23 cellular contexts compared by ENCODE assay signal in the genomic region with DNA sequence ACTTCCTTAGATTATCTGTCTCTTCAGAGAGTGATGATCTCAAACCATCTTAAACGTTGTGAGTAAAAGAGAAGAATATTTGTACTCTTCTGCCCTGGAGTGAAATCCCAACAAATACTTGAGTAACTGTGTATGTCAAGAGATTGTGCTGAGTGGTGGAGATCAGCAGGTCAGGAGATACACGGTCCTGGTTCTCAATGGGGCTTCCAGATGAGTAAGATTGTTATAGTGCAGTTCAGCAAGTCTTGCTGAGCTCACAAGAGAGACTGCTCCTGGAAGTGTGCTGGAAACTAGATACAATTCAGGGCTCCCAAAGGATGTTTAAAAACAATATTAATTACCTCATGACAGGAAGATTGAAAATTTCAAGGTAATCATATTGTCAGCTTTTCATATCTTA.
DNase-seq lines count a peak whose midpoint lies in the region; ATAC-seq and TF ChIP-seq lines count a peak whose summit lies in the region.
"Had no signal": no experiment of that assay in that cellular context is flagged by ENCODE, and none has a peak within 500 bp of the region (broad histone marks: within the 10 kb centered on the region; RNA-seq: fewer than 3 reads in every experiment).

No MANE protein-coding gene starts in this region.

- WGBS in transverse colon (ENCODE audit: low coverage in 1 of 2), 2 donors: 30 to 43% methylated on average over 2 of the region's 2 CpGs

- TF ChIP-seq CTCF in choroid plexus epithelial cell (conservative IDR thresholded peaks at IDR 0.05; ENCODE audit: low read depth, low read length): no peak
- TF ChIP-seq CTCF in left lung (IDR thresholded peaks at IDR 0.05): no peak
- no peak for TF ChIP-seq CTCF in transverse colon (IDR thresholded peaks at IDR 0.05)

- peak; percentile 43 for ATAC-seq in Right ventricle myocardium inferior
- ATAC-seq in left lung: peak; percentile 41
- no peak for ATAC-seq in HG03442 (IDR thresholded peaks at IDR 0.05; ENCODE audit: unreplicated experiment)
- ATAC-seq in HG02678 (IDR thresholded peaks at IDR 0.05; ENCODE audit: unreplicated experiment): no peak
- ATAC-seq: activated CD8-positive, alpha-beta T cell treated with anti-CD3 and anti-CD28 coated beads for 36 hours; activated naive CD4-positive, alpha-beta T cell treated with anti-CD3 and anti-CD28 coated beads, Interleukin-2, amount 50 U/mL, for 72 hours; CD8-positive, alpha-beta T cell; stimulated activated naive B cell treated with anti-CD40 and anti-IgM and Interleukin-4, amounts not matched to agents 10 μg/mL and 1 μg/mL and 100 μg/mL, for 72 hours had no signal

- H3K27ac ChIP-seq in left lung (peak overlapping the region; percentile 55 to 60), transverse colon (peak overlapping the region; percentile 4 to 44 (median 23))
- H3K27ac ChIP-seq: ascending aorta, neural progenitor cell, thoracic aorta had no signal

- H3K27me3 ChIP-seq in left lung (no peaks in the 10 kb centered on the region), transverse colon (no peaks in the 10 kb centered on the region)
- H3K27me3 ChIP-seq: ascending aorta, neural progenitor cell, Peyer's patch had no signal

- intact Hi-C loops in Right ventricle myocardium inferior (cut with DNase I) (no loop called here), cardiac septum (cut with DNase I) (no loop called here), left lung (cut with DNase I) (no loop called here), transverse colon (cut with DNase I; ENCODE audit: low total_unique reads) (no loop called here)

- H3K9me3 ChIP-seq in left lung (no peaks in the 10 kb centered on the region), transverse colon (no peaks in the 10 kb centered on the region)
- H3K9me3 ChIP-seq: ascending aorta, Peyer's patch, thoracic aorta had no signal

- TF ChIP-seq EP300 in transverse colon (IDR thresholded peaks at IDR 0.05; ENCODE audit: low read depth): no peak

- H3K36me3 ChIP-seq in left lung (peaks cover 0 to 5% of the 10 kb centered on the region in 2 donors), transverse colon (no peaks in the 10 kb centered on the region)
- H3K36me3 ChIP-seq: ascending aorta, neural progenitor cell, Peyer's patch, thoracic aorta had no signal

- peaks cover 9 to 84% of the 10 kb centered on the region in 2 donors for H3K4me1 ChIP-seq in left lung
- H3K4me1 ChIP-seq in transverse colon: peaks cover 0 to 30% (median 15%) of the 10 kb centered on the region in 4 donors
- H3K4me1 ChIP-seq: Peyer's patch had no signal

- TF ChIP-seq POLR2A in transverse colon (IDR thresholded peaks at IDR 0.05): no peak

- no peak overlapping the region for H3K4me3 ChIP-seq in choroid plexus epithelial cell (ENCODE audit: low read depth, low read length)
- no peak overlapping the region for H3K4me3 ChIP-seq in left lung
- H3K4me3 ChIP-seq in transverse colon: no peak overlapping the region
- H3K4me3 ChIP-seq: ascending aorta, neural progenitor cell, Peyer's patch, thoracic aorta had no signal

- DNase-seq in Right ventricle myocardium inferior (ENCODE audit: missing footprints) (no peak), cardiac septum (ENCODE audit: low spot score) (no peak), choroid plexus epithelial cell (ENCODE audit: low read depth) (peak; percentile 91), left lung (no peak), transverse colon (no peak), T-helper 2 cell (no peak)
- DNase-seq: 8988T; activated CD4-positive, alpha-beta T cell treated with anti-CD3 and anti-CD28 coated beads for 1 hour; activated CD8-positive, alpha-beta T cell treated with anti-CD3 and anti-CD28 coated beads for 36 hours; caudate nucleus; CD8-positive, alpha-beta T cell; GOT3; NCI-H187 treated with DMSO at 0.1 percent for 48 hours; Peyer's patch; posterior cingulate gyrus; stimulated activated CD4-positive, alpha-beta T cell treated with anti-CD3 and anti-CD28 coated beads, Interleukin-4, amount 100 ng/mL, for 4 hours; stimulated activated naive B cell treated with anti-CD40 and anti-IgM and Interleukin-4, amounts not matched to agents 10 μg/mL and 1 μg/mL and 100 μg/mL, for 72 hours had no signal

- in situ Hi-C loops in transverse colon (cut with MboI; ENCODE audit: low pct_ligation_motif_present in 1 of 4, low pct_unique_long_range_greater_than_20kb in 1 of 4, low sequenced_read_pairs in 3 of 4): no loop called here

Comparison
In these comparisons a context has a peak if more than half of its experiments do, and no peak if none do; other contexts are left out.
1. ATAC-seq: peak in Right ventricle myocardium inferior (single experiment) and left lung (single experiment); none in HG03442 (single experiment) and HG02678 (single experiment).